Comparison of ENCODE assay signal across 2 cellular contexts in genomic region chr17:17496189-17497064, GRCh38.
TF ChIP-seq lines count a peak whose summit lies in the region.

Gene RASD1 (minus strand): TSS chr17:17496395. CDS start chr17:17496181, 214 bp downstream.

TF ChIP-seq in HEK293, 187 proteins besides CTCF, POLR2A, EP300 and RAD21 (continued from another document and continues in another):
- TF ChIP-seq REST (tag by site-specific recombination; IDR thresholded peaks at IDR 0.05) = no peak
- TF ChIP-seq ZNF658 (tag by site-specific recombination; IDR thresholded peaks at IDR 0.05) = no peak
- peak; percentile 76 for TF ChIP-seq KLF9 (tag by site-specific recombination; IDR thresholded peaks at IDR 0.05; ENCODE audit: low read depth)
- TF ChIP-seq ZNF623 (tag by site-specific recombination; IDR thresholded peaks at IDR 0.05) = no peak
- TF ChIP-seq, protein P1, sequence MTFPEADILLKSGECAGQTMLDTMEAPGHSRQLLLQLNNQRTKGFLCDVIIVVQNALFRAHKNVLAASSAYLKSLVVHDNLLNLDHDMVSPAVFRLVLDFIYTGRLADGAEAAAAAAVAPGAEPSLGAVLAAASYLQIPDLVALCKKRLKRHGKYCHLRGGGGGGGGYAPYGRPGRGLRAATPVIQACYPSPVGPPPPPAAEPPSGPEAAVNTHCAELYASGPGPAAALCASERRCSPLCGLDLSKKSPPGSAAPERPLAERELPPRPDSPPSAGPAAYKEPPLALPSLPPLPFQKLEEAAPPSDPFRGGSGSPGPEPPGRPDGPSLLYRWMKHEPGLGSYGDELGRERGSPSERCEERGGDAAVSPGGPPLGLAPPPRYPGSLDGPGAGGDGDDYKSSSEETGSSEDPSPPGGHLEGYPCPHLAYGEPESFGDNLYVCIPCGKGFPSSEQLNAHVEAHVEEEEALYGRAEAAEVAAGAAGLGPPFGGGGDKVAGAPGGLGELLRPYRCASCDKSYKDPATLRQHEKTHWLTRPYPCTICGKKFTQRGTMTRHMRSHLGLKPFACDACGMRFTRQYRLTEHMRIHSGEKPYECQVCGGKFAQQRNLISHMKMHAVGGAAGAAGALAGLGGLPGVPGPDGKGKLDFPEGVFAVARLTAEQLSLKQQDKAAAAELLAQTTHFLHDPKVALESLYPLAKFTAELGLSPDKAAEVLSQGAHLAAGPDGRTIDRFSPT (tag by site-specific recombination; IDR thresholded peaks at IDR 0.05) = no peak
- TF ChIP-seq ZNF121 (tag by site-specific recombination; IDR thresholded peaks at IDR 0.05) = no peak
- TF ChIP-seq ZFP41 (tag by site-specific recombination; IDR thresholded peaks at IDR 0.05; ENCODE audit: borderline replicate concordance) = no peak
- peak; percentile 53; the same call in 1 of the 2 replicates for TF ChIP-seq ZBTB20 (tag by site-specific recombination; IDR thresholded peaks at IDR 0.05)
- peak; percentile 38; the same call in 1 of the 2 replicates for TF ChIP-seq ZFHX2 (tag by site-specific recombination; conservative IDR thresholded peaks at IDR 0.05)
- no peak for TF ChIP-seq ZNF202 (tag by site-specific recombination; IDR thresholded peaks at IDR 0.05; ENCODE audit: borderline replicate concordance)
- 0 out of 2 replicates have a peak, but pooled peaks have one; percentile 20 for TF ChIP-seq BCL11B (tag by site-specific recombination; IDR thresholded peaks at IDR 0.05; ENCODE audit: low read depth)
- no peak for TF ChIP-seq ZNF580 (tag by site-specific recombination; IDR thresholded peaks at IDR 0.05)
- TF ChIP-seq SP2 (tag by site-specific recombination; IDR thresholded peaks at IDR 0.05) = 0 out of 2 replicates have a peak, but pooled peaks have one; percentile 7
- TF ChIP-seq ZNF660 (tag by site-specific recombination; IDR thresholded peaks at IDR 0.05) = peak; percentile 70
- no peak for TF ChIP-seq ZBTB1 (tag by site-specific recombination; IDR thresholded peaks at IDR 0.05)
- TF ChIP-seq BCL6B (tag by site-specific recombination; IDR thresholded peaks at IDR 0.05) = no peak
- TF ChIP-seq ZNF76 (tag by site-specific recombination; IDR thresholded peaks at IDR 0.05; ENCODE audit: borderline replicate concordance, low read depth) = 0 out of 2 replicates have a peak, but pooled peaks have one; percentile 37
- no peak for TF ChIP-seq ZNF677 (tag by site-specific recombination; IDR thresholded peaks at IDR 0.05)
- TF ChIP-seq, protein P2, sequence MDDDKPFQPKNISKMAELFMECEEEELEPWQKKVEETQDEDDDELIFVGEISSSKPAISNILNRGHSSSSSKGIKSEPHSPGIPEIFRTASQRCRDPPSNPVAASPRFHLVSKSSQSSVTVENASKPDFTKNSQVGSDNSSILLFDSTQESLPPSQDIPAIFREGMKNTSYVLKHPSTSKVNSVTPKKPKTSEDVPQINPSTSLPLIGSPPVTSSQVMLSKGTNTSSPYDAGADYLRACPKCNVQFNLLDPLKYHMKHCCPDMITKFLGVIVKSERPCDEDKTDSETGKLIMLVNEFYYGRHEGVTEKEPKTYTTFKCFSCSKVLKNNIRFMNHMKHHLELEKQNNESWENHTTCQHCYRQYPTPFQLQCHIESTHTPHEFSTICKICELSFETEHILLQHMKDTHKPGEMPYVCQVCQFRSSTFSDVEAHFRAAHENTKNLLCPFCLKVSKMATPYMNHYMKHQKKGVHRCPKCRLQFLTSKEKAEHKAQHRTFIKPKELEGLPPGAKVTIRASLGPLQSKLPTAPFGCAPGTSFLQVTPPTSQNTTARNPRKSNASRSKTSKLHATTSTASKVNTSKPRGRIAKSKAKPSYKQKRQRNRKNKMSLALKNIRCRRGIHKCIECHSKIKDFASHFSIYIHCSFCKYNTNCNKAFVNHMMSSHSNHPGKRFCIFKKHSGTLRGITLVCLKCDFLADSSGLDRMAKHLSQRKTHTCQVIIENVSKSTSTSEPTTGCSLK (tag by site-specific recombination; IDR thresholded peaks at IDR 0.05) = no peak
- TF ChIP-seq ZNF521 (tag by site-specific recombination; IDR thresholded peaks at IDR 0.05) = no peak
- no peak for TF ChIP-seq ZNF350 (tag by site-specific recombination; IDR thresholded peaks at IDR 0.05)

TF ChIP-seq in GM12878, 131 proteins besides CTCF, POLR2A, EP300 and RAD21 (continued from another document):
- TF ChIP-seq, protein P3, sequence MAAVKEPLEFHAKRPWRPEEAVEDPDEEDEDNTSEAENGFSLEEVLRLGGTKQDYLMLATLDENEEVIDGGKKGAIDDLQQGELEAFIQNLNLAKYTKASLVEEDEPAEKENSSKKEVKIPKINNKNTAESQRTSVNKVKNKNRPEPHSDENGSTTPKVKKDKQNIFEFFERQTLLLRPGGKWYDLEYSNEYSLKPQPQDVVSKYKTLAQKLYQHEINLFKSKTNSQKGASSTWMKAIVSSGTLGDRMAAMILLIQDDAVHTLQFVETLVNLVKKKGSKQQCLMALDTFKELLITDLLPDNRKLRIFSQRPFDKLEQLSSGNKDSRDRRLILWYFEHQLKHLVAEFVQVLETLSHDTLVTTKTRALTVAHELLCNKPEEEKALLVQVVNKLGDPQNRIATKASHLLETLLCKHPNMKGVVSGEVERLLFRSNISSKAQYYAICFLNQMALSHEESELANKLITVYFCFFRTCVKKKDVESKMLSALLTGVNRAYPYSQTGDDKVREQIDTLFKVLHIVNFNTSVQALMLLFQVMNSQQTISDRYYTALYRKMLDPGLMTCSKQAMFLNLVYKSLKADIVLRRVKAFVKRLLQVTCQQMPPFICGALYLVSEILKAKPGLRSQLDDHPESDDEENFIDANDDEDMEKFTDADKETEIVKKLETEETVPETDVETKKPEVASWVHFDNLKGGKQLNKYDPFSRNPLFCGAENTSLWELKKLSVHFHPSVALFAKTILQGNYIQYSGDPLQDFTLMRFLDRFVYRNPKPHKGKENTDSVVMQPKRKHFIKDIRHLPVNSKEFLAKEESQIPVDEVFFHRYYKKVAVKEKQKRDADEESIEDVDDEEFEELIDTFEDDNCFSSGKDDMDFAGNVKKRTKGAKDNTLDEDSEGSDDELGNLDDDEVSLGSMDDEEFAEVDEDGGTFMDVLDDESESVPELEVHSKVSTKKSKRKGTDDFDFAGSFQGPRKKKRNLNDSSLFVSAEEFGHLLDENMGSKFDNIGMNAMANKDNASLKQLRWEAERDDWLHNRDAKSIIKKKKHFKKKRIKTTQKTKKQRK (IDR thresholded peaks at IDR 0.05; ENCODE audit: low read depth, low read length) = no peak
- TF ChIP-seq CREM (IDR thresholded peaks at IDR 0.05; ENCODE audit: low read depth) (no peak), NBN (IDR thresholded peaks at IDR 0.05) (no peak), ZNF207 (IDR thresholded peaks at IDR 0.05; ENCODE audit: borderline replicate concordance) (0 out of 2 replicates have a peak, but pooled peaks have one; percentile 27), IKZF1 (conservative IDR thresholded peaks at IDR 0.05) (peak; percentile 33), SMARCA5 (IDR thresholded peaks at IDR 0.05) (peak; percentile 64; the same call in 1 of the 2 replicates), ZNF622 (IDR thresholded peaks at IDR 0.05) (no peak), TCF12 (IDR thresholded peaks at IDR 0.05; ENCODE audit: low read depth, low read length) (0 out of 2 replicates have a peak, but pooled peaks have one; percentile 14), RBBP5 (conservative IDR thresholded peaks at IDR 0.05) (no peak), YBX1 (IDR thresholded peaks at IDR 0.05) (no peak), SMC3 (IDR thresholded peaks at IDR 0.05; ENCODE audit: borderline replicate concordance, low read length) (peak; percentile 74), IKZF2 (IDR thresholded peaks at IDR 0.05) (no peak), EGR1 (IDR thresholded peaks at IDR 0.05; ENCODE audit: borderline replicate concordance in 1 of 2, low read depth in 2 of 2, low read length in 2 of 2) (peak in 1 of 2 experiments; percentile 52; a peak in 1 of 3 replicates), YY1 (IDR thresholded peaks at IDR 0.05; ENCODE audit: low read depth, low read length) (peak; percentile 77), DPF2 (IDR thresholded peaks at IDR 0.05) (0 out of 2 replicates have a peak, but pooled peaks have one; percentile 1), RUNX3 (IDR thresholded peaks at IDR 0.05; ENCODE audit: low read length) (0 out of 2 replicates have a peak, but pooled peaks have one; percentile 19)
TF ChIP-seq in GM12878: peak in this region for 12.
